Comparison of ENCODE assay signal across 26 cellular contexts in the genomic region with DNA sequence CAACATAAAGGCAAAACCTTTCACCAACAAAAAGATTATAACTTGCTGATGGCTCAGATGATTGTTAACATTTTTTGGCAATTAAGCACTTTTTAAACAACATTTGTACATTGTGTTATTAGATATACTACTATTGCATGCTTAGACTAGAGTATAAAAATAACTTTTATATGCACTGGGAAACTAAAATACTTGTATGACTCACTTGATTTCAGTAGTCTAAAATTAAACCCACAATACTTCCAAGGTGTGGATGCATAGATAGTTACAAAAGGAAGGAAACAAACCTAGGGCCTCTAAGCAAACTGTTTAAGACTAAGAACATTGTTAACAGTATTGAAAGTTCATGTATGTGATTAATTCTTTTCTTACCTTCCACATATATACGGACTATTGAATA.
"Had no signal": no experiment of that assay in that cellular context is flagged by ENCODE, and none has a peak within 500 bp of the region (broad histone marks: within the 10 kb centered on the region; RNA-seq: fewer than 3 reads in every experiment).

No MANE protein-coding gene starts in this region.

- H3K4me3 Mint-ChIP-seq: immature natural killer cell; mesothelial cell of epicardium; naive thymus-derived CD4-positive, alpha-beta T cell; natural killer cell treated with Interleukin-12 subunit alpha and Interleukin-12 subunit beta and Interleukin-15 and Interleukin-18, amount 100 ng/mL, for 72 hours; stimulated activated naive B cell treated with anti-CD40 and anti-IgM and Interleukin-4, amounts not matched to agents 10 μg/mL and 1 μg/mL and 100 μg/mL, for 72 hours had no signal

- H3K27me3 ChIP-seq: left lung, ovary, right atrium auricular region, right lobe of liver, stomach, testis, thyroid gland, transverse colon, upper lobe of left lung, vagina had no signal

- H3K36me3 ChIP-seq: left lung, ovary, right atrium auricular region, right lobe of liver, stomach, thyroid gland, transverse colon, upper lobe of left lung, vagina had no signal

- H3K27me3 Mint-ChIP-seq: naive thymus-derived CD4-positive, alpha-beta T cell; natural killer cell treated with Interleukin-12 subunit alpha and Interleukin-12 subunit beta and Interleukin-15 and Interleukin-18, amount 100 ng/mL, for 72 hours; progenitor cell of endocrine pancreas; stimulated activated naive B cell treated with anti-CD40 and anti-IgM and Interleukin-4, amounts not matched to agents 10 μg/mL and 1 μg/mL and 100 μg/mL, for 72 hours had no signal

- H3K27ac ChIP-seq: left lung, ovary, right lobe of liver, skin epidermis, stomach, testis, thyroid gland, transverse colon, upper lobe of left lung, vagina had no signal

- ATAC-seq: left colon; left lung; naive thymus-derived CD4-positive, alpha-beta T cell; natural killer cell treated with Interleukin-12 subunit alpha and Interleukin-12 subunit beta and Interleukin-15 and Interleukin-18, amount 100 ng/mL, for 72 hours; right lobe of liver; stimulated activated naive CD8-positive, alpha-beta T cell treated with anti-CD3 and anti-CD28 coated beads, Interleukin-15, Interleukin-2, amounts not matched to agents 100 U/mL and 50 U/mL, for 24 hours had no signal

- H3K36me3 Mint-ChIP-seq: immature natural killer cell; mesothelial cell of epicardium; naive thymus-derived CD4-positive, alpha-beta T cell; natural killer cell treated with Interleukin-12 subunit alpha and Interleukin-12 subunit beta and Interleukin-15 and Interleukin-18, amount 100 ng/mL, for 72 hours; stimulated activated naive B cell treated with anti-CD40 and anti-IgM and Interleukin-4, amounts not matched to agents 10 μg/mL and 1 μg/mL and 100 μg/mL, for 72 hours had no signal

- H3K9me3 Mint-ChIP-seq: stimulated activated naive B cell treated with anti-CD40 and anti-IgM and Interleukin-4, amounts not matched to agents 10 μg/mL and 1 μg/mL and 100 μg/mL, for 72 hours had no signal

- DNase-seq: hippocampal formation; immature natural killer cell; left colon; mesendoderm; naive thymus-derived CD4-positive, alpha-beta T cell; ovary; right lobe of liver; stimulated activated CD4-positive, alpha-beta T cell treated with anti-CD3 and anti-CD28 coated beads, Interleukin-12 subunit alpha, Interleukin-12 subunit beta, amount 100 ng/mL, for 4 hours; stimulated activated CD4-positive, alpha-beta T cell treated with anti-CD3 and anti-CD28 coated beads, Interleukin-15, amount 100 ng/mL, for 24 hours; stimulated activated CD4-positive, alpha-beta T cell treated with anti-CD3 and anti-CD28 coated beads, Interleukin-2, amount 100 ng/mL, for 24 hours; stimulated activated CD4-positive, alpha-beta T cell treated with anti-CD3 and anti-CD28 coated beads, Interleukin-4, amount 100 ng/mL, for 1 hour; stimulated activated naive B cell treated with anti-CD40 and anti-IgM and Interleukin-4, amounts not matched to agents 10 μg/mL and 1 μg/mL and 100 μg/mL, for 72 hours; stimulated activated naive CD8-positive, alpha-beta T cell treated with anti-CD3 and anti-CD28 coated beads, Interleukin-15, Interleukin-2, amounts not matched to agents 100 U/mL and 50 U/mL, for 24 hours; stomach; testis; thyroid gland; transverse colon had no signal

- H3K4me1 ChIP-seq: left lung, right atrium auricular region, right lobe of liver, stomach, testis, thyroid gland, transverse colon, upper lobe of left lung, vagina had no signal

- H3K4me3 ChIP-seq: left lung, lung, ovary, right atrium auricular region, right lobe of liver, skin epidermis, stomach, testis, thyroid gland, transverse colon, upper lobe of left lung, vagina had no signal

- H3K9me3 ChIP-seq: ovary, right lobe of liver, testis, thyroid gland, transverse colon, vagina had no signal

- H3K27ac Mint-ChIP-seq: immature natural killer cell; mesothelial cell of epicardium; naive thymus-derived CD4-positive, alpha-beta T cell; natural killer cell treated with Interleukin-12 subunit alpha and Interleukin-12 subunit beta and Interleukin-15 and Interleukin-18, amount 100 ng/mL, for 72 hours; progenitor cell of endocrine pancreas; stimulated activated naive B cell treated with anti-CD40 and anti-IgM and Interleukin-4, amounts not matched to agents 10 μg/mL and 1 μg/mL and 100 μg/mL, for 72 hours had no signal

- H3K4me1 Mint-ChIP-seq: immature natural killer cell; mesothelial cell of epicardium; naive thymus-derived CD4-positive, alpha-beta T cell; stimulated activated naive B cell treated with anti-CD40 and anti-IgM and Interleukin-4, amounts not matched to agents 10 μg/mL and 1 μg/mL and 100 μg/mL, for 72 hours had no signal
